2 cellular contexts compared by ENCODE assay signal in genomic region chr17:7222093-7222971, GRCh38.
A peak's percentile ranks its signal among the peaks of the same experiment; 100 is the strongest.
TF ChIP-seq lines count a peak whose summit lies in the region.

No MANE protein-coding gene starts in this region.

TF ChIP-seq in HCT116, 20 proteins besides CTCF, POLR2A, EP300 and RAD21:
- TF ChIP-seq JUND (IDR thresholded peaks at IDR 0.05) (peak; percentile 19; the same call in 1 of the 2 replicates), REST (IDR thresholded peaks at IDR 0.05; ENCODE audit: low read depth) (no peak), SIN3A (IDR thresholded peaks at IDR 0.05; ENCODE audit: low read depth) (peak; percentile 37; the same call in 1 of the 2 replicates), EZH2phosphoT487 (IDR thresholded peaks at IDR 0.05; ENCODE audit: borderline replicate concordance) (no peak), ZBTB33 (IDR thresholded peaks at IDR 0.05; ENCODE audit: extremely low read depth, insufficient replicate concordance, low read length) (no peak), POLR2AphosphoS5 (IDR thresholded peaks at IDR 0.05; ENCODE audit: low read depth, low read length) (peak; percentile 21; the same call in 1 of the 2 replicates)

TF ChIP-seq in K562, 482 proteins besides CTCF, POLR2A, EP300 and RAD21:
- TF ChIP-seq POLR2AphosphoS5 (IDR thresholded peaks at IDR 0.05; ENCODE audit: control insufficient read depth, insufficient read depth, low read depth, low read length) (peak; percentile 10; the same call in 1 of the 2 replicates), ZNF12 (CRISPR knock-in tag; IDR thresholded peaks at IDR 0.05) (no peak), ELF4 (CRISPR knock-in tag; IDR thresholded peaks at IDR 0.05) (0 out of 2 replicates have a peak, but pooled peaks have one; percentile 14), PML (IDR thresholded peaks at IDR 0.05; ENCODE audit: low read length) (0 out of 2 replicates have a peak, but pooled peaks have one; percentile 10), RBFOX2 (IDR thresholded peaks at IDR 0.05; ENCODE audit: low read depth, low read length) (peak; percentile 38; the same call in 1 of the 2 replicates), HINFP (tag; conservative IDR thresholded peaks at IDR 0.05; ENCODE audit: low read depth) (no peak), NFRKB (IDR thresholded peaks at IDR 0.05; ENCODE audit: low read depth) (no peak), POLR2AphosphoS2 (IDR thresholded peaks at IDR 0.05; ENCODE audit: low read length) (peak; percentile 16; the same call in 1 of the 2 replicates), ZNF212 (CRISPR knock-in tag; IDR thresholded peaks at IDR 0.05) (no peak)
